Comparison of ENCODE assay signal across 19 cellular contexts in the genomic region with DNA sequence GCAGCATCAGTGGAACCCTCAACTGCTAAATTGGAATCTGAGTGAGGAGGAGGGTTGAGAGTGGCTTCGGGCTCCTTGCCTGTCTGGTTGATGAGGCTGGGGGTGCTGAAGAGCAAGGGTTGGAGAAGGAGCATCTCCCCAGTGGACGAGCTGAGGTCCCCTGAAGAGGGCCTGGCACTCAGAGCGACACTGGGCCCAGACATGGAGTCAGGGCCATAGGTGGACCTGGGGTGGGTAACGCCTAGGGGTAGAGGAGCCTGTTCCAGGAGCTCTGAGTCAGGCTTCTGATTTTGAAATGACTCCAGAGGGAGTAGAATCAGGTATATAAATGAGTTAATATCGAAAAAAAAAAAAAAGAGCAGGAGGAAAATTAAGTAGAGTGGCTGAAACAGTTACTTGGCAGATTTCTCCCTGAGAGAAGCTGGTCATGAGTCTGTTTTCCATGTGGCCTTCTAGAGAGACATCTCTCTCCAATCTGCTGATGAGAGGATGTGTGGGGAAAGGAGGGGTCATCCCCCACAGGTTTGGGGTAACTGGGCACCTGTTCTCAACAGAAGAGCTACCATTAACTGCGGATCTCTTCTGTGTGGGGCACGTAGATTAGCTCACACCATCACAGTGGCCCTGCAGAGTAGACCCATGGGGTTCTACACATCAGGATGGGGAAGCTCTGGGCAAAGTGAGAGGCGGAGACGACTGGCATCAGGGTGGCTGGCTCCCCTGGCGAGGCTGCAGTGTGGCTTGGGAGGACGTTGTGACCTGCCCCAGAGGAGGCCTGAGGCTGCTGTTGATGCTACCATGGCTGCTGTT.
DNase-seq lines count a peak whose midpoint lies in the region; ATAC-seq and TF ChIP-seq lines count a peak whose summit lies in the region.
"Had no signal": no experiment of that assay in that cellular context is flagged by ENCODE, and none has a peak within 500 bp of the region (broad histone marks: within the 10 kb centered on the region; RNA-seq: fewer than 3 reads in every experiment).

No MANE protein-coding gene starts in this region.

- H3K4me1 ChIP-seq in HEK293 (ENCODE audit: control insufficient read depth, insufficient read depth, low read length) (no peaks in the 10 kb centered on the region), psoas muscle (peaks cover 9% of the 10 kb centered on the region)
- H3K4me1 ChIP-seq: SJCRH30, uterus had no signal

- H3K4me3 ChIP-seq in HEK293 (ENCODE audit: low read depth, low read length) (no peak overlapping the region), psoas muscle (no peak overlapping the region)
- H3K4me3 ChIP-seq: SJCRH30, uterus had no signal

- H3K27ac ChIP-seq in HEK293 (ENCODE audit: extremely low read depth, low read depth, low read length) (no peak overlapping the region), psoas muscle (peak overlapping the region; percentile 3)
- H3K27ac ChIP-seq: epithelial cell of prostate, SJCRH30, uterus had no signal

- peaks cover 18% of the 10 kb centered on the region for H3K4me1 Mint-ChIP-seq in activated CD8-positive, alpha-beta memory T cell treated with anti-CD3 and anti-CD28 coated beads, Interleukin-2, amount 10 ng/mL, durations not matched to agents 7 days and 5 days
- H3K4me1 Mint-ChIP-seq in activated naive CD8-positive, alpha-beta T cell treated with anti-CD3 and anti-CD28 coated beads, Interleukin-2, amount 50 U/mL, for 24 hours, result peaks cover 66% of the 10 kb centered on the region
- H3K4me1 Mint-ChIP-seq in type B pancreatic cell (ENCODE audit: unreplicated experiment), result peaks cover 29% of the 10 kb centered on the region

- H3K27ac Mint-ChIP-seq in activated CD8-positive, alpha-beta memory T cell treated with anti-CD3 and anti-CD28 coated beads, Interleukin-2, amount 10 ng/mL, durations not matched to agents 7 days and 5 days, result peak overlapping the region; percentile 47
- peak overlapping the region; percentile 93 for H3K27ac Mint-ChIP-seq in activated naive CD8-positive, alpha-beta T cell treated with anti-CD3 and anti-CD28 coated beads, Interleukin-2, amount 50 U/mL, for 24 hours
- H3K27ac Mint-ChIP-seq in type B pancreatic cell, result no peak overlapping the region

- H3K9me3 ChIP-seq in HEK293 (ENCODE audit: control insufficient read depth, insufficient read depth, low read depth, low read length) (no peaks in the 10 kb centered on the region), psoas muscle (no peaks in the 10 kb centered on the region)
- H3K9me3 ChIP-seq: SJCRH30, uterus had no signal

- TF ChIP-seq CTCF in HEK293 (tag by site-specific recombination; IDR thresholded peaks at IDR 0.05) (no peak), psoas muscle (IDR thresholded peaks at IDR 0.05) (no peak), type B pancreatic cell (conservative IDR thresholded peaks at IDR 0.05) (no peak)

- POLR2A ChIA-PET in HEK293 (lab: Yijun Ruan, JAX), result interaction anchor here (0.5 kb wide), 1 partner anchor 112 kb away, joined by 3 read pairs; no protein-coding TSS in a partner anchor

- no peak for DNase-seq in activated CD8-positive, alpha-beta memory T cell treated with anti-CD3 and anti-CD28 coated beads, Interleukin-2, amount 10 ng/mL, durations not matched to agents 7 days and 5 days
- DNase-seq in activated CD8-positive, alpha-beta memory T cell treated with anti-CD3 and anti-CD28 coated beads, Interleukin-2, amount 50 U/mL, for 4 hours, result no peak
- no peak for DNase-seq in activated naive CD8-positive, alpha-beta T cell treated with anti-CD3 and anti-CD28 coated beads, Interleukin-2, amount 50 U/mL, for 24 hours
- DNase-seq in psoas muscle (no peak), type B pancreatic cell (ENCODE audit: extremely low spot score, unreplicated experiment) (no peak), kidney glomerular epithelial cell (lab: John Stamatoyannopoulos, UW) (no peak)
- DNase-seq: activated CD4-positive, alpha-beta T cell treated with anti-CD3 and anti-CD28 coated beads, Interleukin-2, amount 50 U/mL, for 1 hour; DMS79; left ventricle myocardium superior; NCI-H1105; NCI-H2107; NCI-H69; SJCRH30; T-helper 9 cell; uterus had no signal

- CTCF ChIA-PET in activated CD8-positive, alpha-beta memory T cell treated with anti-CD3 and anti-CD28 coated beads, Interleukin-2, amount 10 ng/mL, durations not matched to agents 7 days and 5 days (lab: Charles Lee), result interaction anchor here (0.8 to 1.6 kb wide), 3 partner anchors 8 to 74 kb away, joined by 3 read pairs; no protein-coding TSS in a partner anchor
- CTCF ChIA-PET in HEK293 (lab: Yijun Ruan, JAX), result no interaction called here

- H3K27me3 ChIP-seq in psoas muscle (ENCODE audit: insufficient read depth in 3 of 3, low read length in 2 of 3), result no peaks in the 10 kb centered on the region
- H3K27me3 ChIP-seq: SJCRH30, uterus had no signal

- no peaks in the 10 kb centered on the region for H3K9me3 Mint-ChIP-seq in activated CD8-positive, alpha-beta memory T cell treated with anti-CD3 and anti-CD28 coated beads, Interleukin-2, amount 10 ng/mL, durations not matched to agents 7 days and 5 days (ENCODE audit: low read depth)
- no peaks in the 10 kb centered on the region for H3K9me3 Mint-ChIP-seq in activated naive CD8-positive, alpha-beta T cell treated with anti-CD3 and anti-CD28 coated beads, Interleukin-2, amount 50 U/mL, for 24 hours
- no peaks in the 10 kb centered on the region for H3K9me3 Mint-ChIP-seq in type B pancreatic cell
- H3K9me3 Mint-ChIP-seq: CD14-positive monocyte had no signal

- peaks cover 11% of the 10 kb centered on the region for H3K36me3 Mint-ChIP-seq in activated CD8-positive, alpha-beta memory T cell treated with anti-CD3 and anti-CD28 coated beads, Interleukin-2, amount 10 ng/mL, durations not matched to agents 7 days and 5 days
- H3K36me3 Mint-ChIP-seq in activated naive CD8-positive, alpha-beta T cell treated with anti-CD3 and anti-CD28 coated beads, Interleukin-2, amount 50 U/mL, for 24 hours (ENCODE audit: low read depth), result peaks cover 50% of the 10 kb centered on the region
- peaks cover 35% of the 10 kb centered on the region for H3K36me3 Mint-ChIP-seq in type B pancreatic cell

- WGBS in psoas muscle, 3 donors, result 76 to 84% (median 77%) methylated on average over 11 of the region's 11 CpGs

- peaks cover 0 to 20% of the 10 kb centered on the region in 2 experiments; a peak in 1 of 3 replicates for H3K36me3 ChIP-seq in HEK293 (ENCODE audit: control insufficient read depth in 2 of 2, insufficient read depth in 1 of 2, low read length in 2 of 2)
- peaks cover 0 to 39% of the 10 kb centered on the region in 2 donors for H3K36me3 ChIP-seq in psoas muscle (ENCODE audit: insufficient read depth in 1 of 2, low read depth in 1 of 2)
- H3K36me3 ChIP-seq: SJCRH30, uterus had no signal

- no peak overlapping the region for H3K4me3 Mint-ChIP-seq in activated CD8-positive, alpha-beta memory T cell treated with anti-CD3 and anti-CD28 coated beads, Interleukin-2, amount 10 ng/mL, durations not matched to agents 7 days and 5 days
- H3K4me3 Mint-ChIP-seq in activated naive CD8-positive, alpha-beta T cell treated with anti-CD3 and anti-CD28 coated beads, Interleukin-2, amount 50 U/mL, for 24 hours, result peak overlapping the region; percentile 22
- no peak overlapping the region for H3K4me3 Mint-ChIP-seq in type B pancreatic cell
- H3K4me3 Mint-ChIP-seq: CD14-positive monocyte had no signal

- H3K27me3 Mint-ChIP-seq in activated CD8-positive, alpha-beta memory T cell treated with anti-CD3 and anti-CD28 coated beads, Interleukin-2, amount 10 ng/mL, durations not matched to agents 7 days and 5 days, result no peaks in the 10 kb centered on the region
- H3K27me3 Mint-ChIP-seq in activated naive CD8-positive, alpha-beta T cell treated with anti-CD3 and anti-CD28 coated beads, Interleukin-2, amount 50 U/mL, for 24 hours, result no peaks in the 10 kb centered on the region
- no peaks in the 10 kb centered on the region for H3K27me3 Mint-ChIP-seq in type B pancreatic cell

- ATAC-seq in activated CD8-positive, alpha-beta memory T cell treated with anti-CD3 and anti-CD28 coated beads, Interleukin-2, amount 10 ng/mL, durations not matched to agents 7 days and 5 days, result no peak
- peak; percentile 91 for ATAC-seq in activated naive CD8-positive, alpha-beta T cell treated with anti-CD3 and anti-CD28 coated beads, Interleukin-2, amount 50 U/mL, for 24 hours
- ATAC-seq in psoas muscle (peak in 2 of 4 donors; percentile 5 to 9), HG02763 (IDR thresholded peaks at IDR 0.05; ENCODE audit: unreplicated experiment) (no peak)

- intact Hi-C loops in psoas muscle (cut with DNase I), result no loop called here

TF ChIP-seq in HEK293, 187 proteins besides CTCF, POLR2A, EP300 and RAD21:
- TF ChIP-seq MYNN (tag by site-specific recombination; IDR thresholded peaks at IDR 0.05; ENCODE audit: borderline replicate concordance), result no peak
- no peak for TF ChIP-seq ZNF174 (tag by site-specific recombination; IDR thresholded peaks at IDR 0.05)
- TF ChIP-seq ZIC2 (tag by site-specific recombination; IDR thresholded peaks at IDR 0.05), result peak; percentile 13; the same call in 1 of the 2 replicates
